In genomic region chr6:42453027-42453648, GRCh38 we compare ENCODE assay signal across 8 cellular contexts. TPM values are rescaled to one million over a fixed set of nuclear protein-coding genes. Genes with fewer than 3 reads are reported as not detected.
A peak's percentile ranks its signal among the peaks of the same experiment; 100 is the strongest.
DNase-seq lines count a peak whose midpoint lies in the region; ATAC-seq lines count a peak whose summit lies in the region.

No MANE protein-coding gene starts in this region.

- peak; percentile 55 for ATAC-seq in GM18909 (IDR thresholded peaks at IDR 0.05; ENCODE audit: poor library complexity, unreplicated experiment)
- ATAC-seq in HG03521 (IDR thresholded peaks at IDR 0.05; ENCODE audit: unreplicated experiment), result peak; percentile 52

- no peaks in the 10 kb centered on the region for H3K36me3 ChIP-seq in effector memory CD4-positive, alpha-beta T cell (ENCODE audit: control insufficient read depth, insufficient read depth, low read length)
- no peaks in the 10 kb centered on the region for H3K36me3 ChIP-seq in mesenchymal stem cell (ENCODE audit: control insufficient read depth in 1 of 2, insufficient read depth in 2 of 2, low read depth in 1 of 2, low read length in 2 of 2)

- H3K9ac ChIP-seq in mesenchymal stem cell (ENCODE audit: low read length), result peak overlapping the region; percentile 93

- H3K27me3 Mint-ChIP-seq in activated CD4-positive, alpha-beta memory T cell treated with anti-CD3 and anti-CD28 coated beads, Interleukin-2, amount 10 ng/mL, durations not matched to agents 7 days and 5 days, result peaks cover 3% of the 10 kb centered on the region

- in situ Hi-C loops in ACHN (cut with HindIII; ENCODE audit: low pct_ligation_motif_present, low pct_unique_long_range_greater_than_20kb, low sequenced_read_pairs), result no loop called here

- no peak overlapping the region for H3K14ac ChIP-seq in mesenchymal stem cell (ENCODE audit: low read length in 2 of 2)

- no peaks in the 10 kb centered on the region for H3K79me1 ChIP-seq in mesenchymal stem cell (replicated peaks; ENCODE audit: low read length, poor library complexity, severe bottlenecking)

- peak overlapping the region; percentile 87 for H3K4me3 Mint-ChIP-seq in activated CD4-positive, alpha-beta memory T cell treated with anti-CD3 and anti-CD28 coated beads, Interleukin-2, amount 10 ng/mL, durations not matched to agents 7 days and 5 days

- peak overlapping the region; percentile 90 for H2BK120ac ChIP-seq in mesenchymal stem cell (ENCODE audit: low read depth, low read length)

- peak overlapping the region; percentile 100 for H4K8ac ChIP-seq in mesenchymal stem cell (ENCODE audit: low read length)

- no peak overlapping the region for H2AK5ac ChIP-seq in mesenchymal stem cell (ENCODE audit: low read length, severe bottlenecking)

- H3K27ac Mint-ChIP-seq in activated CD4-positive, alpha-beta memory T cell treated with anti-CD3 and anti-CD28 coated beads, Interleukin-2, amount 10 ng/mL, durations not matched to agents 7 days and 5 days, result peak overlapping the region; percentile 70

- peak overlapping the region; percentile 78 for H2BK15ac ChIP-seq in mesenchymal stem cell (ENCODE audit: low read depth, poor library complexity, severe bottlenecking)

- H2BK5ac ChIP-seq in mesenchymal stem cell (ENCODE audit: low read depth, low read length, poor library complexity, severe bottlenecking), result peak overlapping the region; percentile 88

- peaks cover 12% of the 10 kb centered on the region for H3K4me1 ChIP-seq in effector memory CD4-positive, alpha-beta T cell (ENCODE audit: control insufficient read depth, insufficient read depth, low read length, poor library complexity, severe bottlenecking)
- peaks cover 5% of the 10 kb centered on the region for H3K4me1 ChIP-seq in mesenchymal stem cell (ENCODE audit: control insufficient read depth, insufficient read depth, low read depth, low read length)

- no peaks in the 10 kb centered on the region for H3K9me3 ChIP-seq in effector memory CD4-positive, alpha-beta T cell (ENCODE audit: control insufficient read depth, low read length)
- no peaks in the 10 kb centered on the region for H3K9me3 ChIP-seq in mesenchymal stem cell (ENCODE audit: control insufficient read depth, low read length)

- peaks cover 21% of the 10 kb centered on the region for H3K36me3 Mint-ChIP-seq in activated CD4-positive, alpha-beta memory T cell treated with anti-CD3 and anti-CD28 coated beads, Interleukin-2, amount 10 ng/mL, durations not matched to agents 7 days and 5 days (ENCODE audit: low read depth)

- peak overlapping the region; percentile 100 for H4K91ac ChIP-seq in mesenchymal stem cell (ENCODE audit: low read length)

- H3K9me3 Mint-ChIP-seq in activated CD4-positive, alpha-beta memory T cell treated with anti-CD3 and anti-CD28 coated beads, Interleukin-2, amount 10 ng/mL, durations not matched to agents 7 days and 5 days, result no peaks in the 10 kb centered on the region

- peak overlapping the region; percentile 93 to 98 for H3K23ac ChIP-seq in mesenchymal stem cell (ENCODE audit: low read length in 2 of 2)

- WGBS in mesenchymal stem cell, result 1% methylated on average over 33 of the region's 57 CpGs

- DNase-seq in ACHN (peak; percentile 81), NCI-H748 (lab: John Stamatoyannopoulos, UW; ENCODE audit: unreplicated experiment) (peak; percentile 97), mesenchymal stem cell (peak; percentile 93)
- peak; percentile 82 for DNase-seq in activated CD4-positive, alpha-beta memory T cell treated with anti-CD3 and anti-CD28 coated beads, Interleukin-2, amount 10 ng/mL, durations not matched to agents 7 days and 5 days
- DNase-seq in effector memory CD4-positive, alpha-beta T cell, result peak; percentile 43 to 62 (median 62)
- peak; percentile 54 for DNase-seq in stimulated activated CD8-positive, alpha-beta memory T cell treated with anti-CD3 and anti-CD28 coated beads, Interleukin-12 subunit alpha, Interleukin-12 subunit beta, amount 100 ng/mL, for 24 hours (ENCODE audit: extremely low read depth)

- peak overlapping the region; percentile 57 for H3K27ac ChIP-seq in effector memory CD4-positive, alpha-beta T cell (ENCODE audit: insufficient read depth, low read length, poor library complexity, severe bottlenecking)
- peak overlapping the region; percentile 93 for H3K27ac ChIP-seq in mesenchymal stem cell (ENCODE audit: low read length, poor library complexity, severe bottlenecking)

- peak overlapping the region; percentile 95 for H3K4me3 ChIP-seq in effector memory CD4-positive, alpha-beta T cell (ENCODE audit: insufficient read depth, low read depth, low read length, poor library complexity, severe bottlenecking)
- H3K4me3 ChIP-seq in mesenchymal stem cell (ENCODE audit: insufficient read depth in 1 of 2, low read depth in 1 of 2, low read length in 2 of 2), result peak overlapping the region; percentile 90 to 92

- peak overlapping the region; percentile 100 for H3K18ac ChIP-seq in mesenchymal stem cell (ENCODE audit: low read depth in 1 of 2, low read length in 2 of 2)

- POLR2A ChIA-PET in activated CD4-positive, alpha-beta memory T cell treated with anti-CD3 and anti-CD28 coated beads, Interleukin-2, amount 10 ng/mL, durations not matched to agents 7 days and 5 days (lab: Charles Lee), result interaction anchor here (0.8 to 3.7 kb wide), 20 partner anchors 12 to 236 kb away, joined by 3 to 52 read pairs (median 4); partner anchors contain the start of gene MRPS10

- peak overlapping the region; percentile 60 for H2AFZ ChIP-seq in mesenchymal stem cell (ENCODE audit: low read depth, low read length)

- peak overlapping the region in 1 of 2 experiments; percentile 50 for H2BK12ac ChIP-seq in mesenchymal stem cell (ENCODE audit: low read length in 2 of 2)

- CTCF ChIA-PET in activated CD4-positive, alpha-beta memory T cell treated with anti-CD3 and anti-CD28 coated beads, Interleukin-2, amount 10 ng/mL, durations not matched to agents 7 days and 5 days (lab: Charles Lee), result interaction anchor here (0.8 to 3.2 kb wide), 4 partner anchors 63 to 174 kb away, joined by 3 to 21 read pairs (median 8); no protein-coding TSS in a partner anchor

- H3K4me2 ChIP-seq in mesenchymal stem cell (ENCODE audit: low read length, poor library complexity, severe bottlenecking), result peak overlapping the region; percentile 70

- H3K27me3 ChIP-seq in effector memory CD4-positive, alpha-beta T cell (replicated peaks; ENCODE audit: control insufficient read depth, insufficient read depth, low read length, poor library complexity, severe bottlenecking), result no peaks in the 10 kb centered on the region
- no peaks in the 10 kb centered on the region for H3K27me3 ChIP-seq in mesenchymal stem cell (ENCODE audit: control insufficient read depth in 1 of 2, insufficient read depth in 1 of 2, low read length in 2 of 2)

- H3K4me1 Mint-ChIP-seq in activated CD4-positive, alpha-beta memory T cell treated with anti-CD3 and anti-CD28 coated beads, Interleukin-2, amount 10 ng/mL, durations not matched to agents 7 days and 5 days, result peaks cover 34% of the 10 kb centered on the region

- peak overlapping the region in 1 of 2 experiments; percentile 100 for H3K4ac ChIP-seq in mesenchymal stem cell (ENCODE audit: low read depth in 1 of 2, low read length in 2 of 2)

RNA-seq across cellular contexts. Expression of gene TRERF1, which starts 1.4 kb away (rescaled TPM):
- 10 to 100 TPM; 17.4 to 18.2 TPM for total RNA-seq in activated CD4-positive, alpha-beta memory T cell treated with anti-CD3 and anti-CD28 coated beads, Interleukin-2, amount 10 ng/mL, durations not matched to agents 7 days and 5 days
- polyA plus RNA-seq in mesenchymal stem cell (2013, experiment 1 of 2), result 8.3 TPM
- 7.9 TPM for polyA plus RNA-seq in mesenchymal stem cell (2013, experiment 2 of 2)

Comparison
In these comparisons a context has a peak if more than half of its experiments do, and no peak if none do; other contexts are left out.
1. Peak in every context shown above with its lines: DNase-seq, ATAC-seq, H3K4me3 ChIP-seq and H3K27ac ChIP-seq.